In the genomic region with DNA sequence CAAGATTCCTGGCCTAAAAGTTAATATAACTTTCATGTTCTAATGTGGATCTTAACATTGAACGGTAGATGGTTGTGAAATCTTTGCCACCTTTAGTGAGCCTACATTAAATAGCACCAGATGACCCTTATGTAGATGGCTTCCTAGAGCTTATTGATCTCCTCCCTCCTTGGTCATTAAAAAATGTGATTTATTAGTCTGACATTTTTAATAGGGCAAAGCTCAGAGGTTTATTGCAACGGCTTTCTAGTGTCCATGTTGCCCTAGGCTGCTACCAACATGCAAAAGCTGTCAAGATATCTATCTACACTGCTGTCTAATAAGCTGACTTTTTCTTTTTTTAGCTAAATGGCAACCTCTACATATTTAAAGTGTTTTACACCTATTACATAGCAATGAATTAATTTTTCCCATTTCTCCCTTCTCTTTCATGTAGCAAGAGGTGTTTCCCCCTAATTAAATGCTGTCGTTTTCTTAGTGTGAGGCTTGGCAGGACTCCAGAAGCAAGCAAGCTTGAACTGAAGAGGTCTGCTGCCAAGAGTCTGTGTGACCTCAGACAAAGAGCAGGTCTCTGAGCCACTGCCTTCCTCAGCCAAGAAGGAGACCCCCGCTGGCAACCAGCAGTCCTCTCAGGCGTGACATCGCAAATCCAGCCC, we compare ENCODE assay signal across 1 cellular context.
TF ChIP-seq lines count a peak whose summit lies in the region.

No MANE protein-coding gene starts in this region.

TF ChIP-seq in SK-N-SH, 30 proteins besides CTCF, POLR2A, EP300 and RAD21 (continued from another document):
- TF ChIP-seq, protein P1, sequence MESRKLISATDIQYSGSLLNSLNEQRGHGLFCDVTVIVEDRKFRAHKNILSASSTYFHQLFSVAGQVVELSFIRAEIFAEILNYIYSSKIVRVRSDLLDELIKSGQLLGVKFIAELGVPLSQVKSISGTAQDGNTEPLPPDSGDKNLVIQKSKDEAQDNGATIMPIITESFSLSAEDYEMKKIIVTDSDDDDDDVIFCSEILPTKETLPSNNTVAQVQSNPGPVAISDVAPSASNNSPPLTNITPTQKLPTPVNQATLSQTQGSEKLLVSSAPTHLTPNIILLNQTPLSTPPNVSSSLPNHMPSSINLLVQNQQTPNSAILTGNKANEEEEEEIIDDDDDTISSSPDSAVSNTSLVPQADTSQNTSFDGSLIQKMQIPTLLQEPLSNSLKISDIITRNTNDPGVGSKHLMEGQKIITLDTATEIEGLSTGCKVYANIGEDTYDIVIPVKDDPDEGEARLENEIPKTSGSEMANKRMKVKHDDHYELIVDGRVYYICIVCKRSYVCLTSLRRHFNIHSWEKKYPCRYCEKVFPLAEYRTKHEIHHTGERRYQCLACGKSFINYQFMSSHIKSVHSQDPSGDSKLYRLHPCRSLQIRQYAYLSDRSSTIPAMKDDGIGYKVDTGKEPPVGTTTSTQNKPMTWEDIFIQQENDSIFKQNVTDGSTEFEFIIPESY (IDR thresholded peaks at IDR 0.05; ENCODE audit: borderline replicate concordance, low read depth): no peak
- TF ChIP-seq, protein P2, sequence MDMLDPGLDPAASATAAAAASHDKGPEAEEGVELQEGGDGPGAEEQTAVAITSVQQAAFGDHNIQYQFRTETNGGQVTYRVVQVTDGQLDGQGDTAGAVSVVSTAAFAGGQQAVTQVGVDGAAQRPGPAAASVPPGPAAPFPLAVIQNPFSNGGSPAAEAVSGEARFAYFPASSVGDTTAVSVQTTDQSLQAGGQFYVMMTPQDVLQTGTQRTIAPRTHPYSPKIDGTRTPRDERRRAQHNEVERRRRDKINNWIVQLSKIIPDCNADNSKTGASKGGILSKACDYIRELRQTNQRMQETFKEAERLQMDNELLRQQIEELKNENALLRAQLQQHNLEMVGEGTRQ (IDR thresholded peaks at IDR 0.05; ENCODE audit: borderline replicate concordance, low read depth, low read length): no peak
- no peak for TF ChIP-seq ELF1 (IDR thresholded peaks at IDR 0.05)
- TF ChIP-seq RCOR1 (IDR thresholded peaks at IDR 0.05; ENCODE audit: low read length): no peak
- no peak for TF ChIP-seq CHD2 (IDR thresholded peaks at IDR 0.05; ENCODE audit: low read length, partially characterized antibody)
- no peak for TF ChIP-seq TCF12 (IDR thresholded peaks at IDR 0.05)
